Comparison of ENCODE assay signal across 14 cellular contexts in the genomic region with DNA sequence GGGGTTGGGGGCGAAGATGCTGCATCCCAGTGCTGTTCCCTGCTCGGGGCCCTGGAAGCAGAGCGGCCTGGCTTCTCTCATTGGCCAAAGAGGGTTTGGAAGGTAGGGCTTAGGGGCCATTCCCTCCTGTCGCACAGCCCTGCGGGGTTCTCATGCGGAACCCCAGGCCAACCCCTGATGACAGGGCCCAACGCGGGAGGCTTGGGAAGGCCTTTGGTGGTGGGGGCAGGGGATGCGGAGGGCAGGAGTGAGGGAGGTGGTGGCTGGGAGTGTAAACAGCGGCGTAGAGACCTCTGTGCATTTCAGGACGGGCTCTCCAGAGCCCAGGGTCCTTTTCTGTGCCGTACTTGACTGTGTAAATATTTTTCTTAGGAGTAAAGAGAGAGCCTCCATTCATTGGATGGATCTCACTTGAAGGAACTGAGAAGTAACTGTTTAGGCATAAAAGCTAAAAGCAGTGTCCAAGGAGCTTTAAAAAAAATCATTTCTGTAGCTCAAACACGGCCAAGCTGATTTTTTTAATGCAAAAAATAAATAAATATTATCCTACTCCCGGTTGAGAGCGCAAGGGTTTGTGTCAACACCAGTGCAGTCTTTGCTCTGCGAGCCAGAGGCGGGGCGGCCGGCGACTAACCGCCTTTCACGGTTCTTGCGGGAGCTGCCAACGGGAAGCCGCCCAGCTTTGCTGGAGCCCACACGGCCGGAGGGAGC.
"Had no signal": no experiment of that assay in that cellular context is flagged by ENCODE, and none has a peak within 500 bp of the region (broad histone marks: within the 10 kb centered on the region; RNA-seq: fewer than 3 reads in every experiment).

No MANE protein-coding gene starts in this region.

- H3K4me1 Mint-ChIP-seq: activated CD4-positive, alpha-beta memory T cell treated with anti-CD3 and anti-CD28 coated beads, Interleukin-2, amount 10 ng/mL, durations not matched to agents 7 days and 5 days; activated CD4-positive, alpha-beta T cell treated with anti-CD3 and anti-CD28 coated beads for 36 hours had no signal

- H3K4me3 ChIP-seq: psoas muscle had no signal

- H3K9me3 Mint-ChIP-seq: activated CD4-positive, alpha-beta memory T cell treated with anti-CD3 and anti-CD28 coated beads, Interleukin-2, amount 10 ng/mL, durations not matched to agents 7 days and 5 days; natural killer cell treated with Interleukin-12 subunit alpha and Interleukin-12 subunit beta and Interleukin-15 and Interleukin-18, amount 100 ng/mL, for 72 hours; stimulated activated naive CD8-positive, alpha-beta T cell treated with anti-CD3 and anti-CD28 coated beads, Interleukin-15, Interleukin-2, amounts not matched to agents 100 ng/mL and 50 ng/mL, for 24 hours had no signal

- H3K9me3 ChIP-seq: psoas muscle, SK-N-SH had no signal

- H3K27me3 Mint-ChIP-seq: activated CD4-positive, alpha-beta memory T cell treated with anti-CD3 and anti-CD28 coated beads, Interleukin-2, amount 10 ng/mL, durations not matched to agents 7 days and 5 days; activated CD4-positive, alpha-beta T cell treated with anti-CD3 and anti-CD28 coated beads for 36 hours; natural killer cell treated with Interleukin-12 subunit alpha and Interleukin-12 subunit beta and Interleukin-15 and Interleukin-18, amount 100 ng/mL, for 72 hours; stimulated activated naive CD8-positive, alpha-beta T cell treated with anti-CD3 and anti-CD28 coated beads, Interleukin-15, Interleukin-2, amounts not matched to agents 100 ng/mL and 50 ng/mL, for 24 hours had no signal

- H3K36me3 Mint-ChIP-seq: natural killer cell treated with Interleukin-12 subunit alpha and Interleukin-12 subunit beta and Interleukin-15 and Interleukin-18, amount 100 ng/mL, for 72 hours had no signal

- H3K27ac Mint-ChIP-seq: activated CD4-positive, alpha-beta memory T cell treated with anti-CD3 and anti-CD28 coated beads, Interleukin-2, amount 10 ng/mL, durations not matched to agents 7 days and 5 days; activated CD4-positive, alpha-beta T cell treated with anti-CD3 and anti-CD28 coated beads for 36 hours; natural killer cell treated with Interleukin-12 subunit alpha and Interleukin-12 subunit beta and Interleukin-15 and Interleukin-18, amount 100 ng/mL, for 72 hours; stimulated activated naive CD8-positive, alpha-beta T cell treated with anti-CD3 and anti-CD28 coated beads, Interleukin-15, Interleukin-2, amounts not matched to agents 100 ng/mL and 50 ng/mL, for 24 hours had no signal

- H3K27ac ChIP-seq: psoas muscle, VCaP had no signal

- ATAC-seq: activated CD4-positive, alpha-beta T cell treated with anti-CD3 and anti-CD28 coated beads for 36 hours; natural killer cell treated with Interleukin-12 subunit alpha and Interleukin-12 subunit beta and Interleukin-15 and Interleukin-18, amount 100 ng/mL, for 72 hours had no signal

- H3K4me3 Mint-ChIP-seq: activated CD4-positive, alpha-beta memory T cell treated with anti-CD3 and anti-CD28 coated beads, Interleukin-2, amount 10 ng/mL, durations not matched to agents 7 days and 5 days; activated CD4-positive, alpha-beta T cell treated with anti-CD3 and anti-CD28 coated beads for 36 hours; natural killer cell treated with Interleukin-12 subunit alpha and Interleukin-12 subunit beta and Interleukin-15 and Interleukin-18, amount 100 ng/mL, for 72 hours; stimulated activated naive CD8-positive, alpha-beta T cell treated with anti-CD3 and anti-CD28 coated beads, Interleukin-15, Interleukin-2, amounts not matched to agents 100 ng/mL and 50 ng/mL, for 24 hours had no signal

- H3K4me1 ChIP-seq: psoas muscle had no signal

- FAIRE-seq: frontal cortex had no signal

- DNase-seq: activated CD4-positive, alpha-beta memory T cell treated with anti-CD3 and anti-CD28 coated beads, Interleukin-2, amount 10 ng/mL, durations not matched to agents 7 days and 5 days; activated CD4-positive, alpha-beta T cell treated with anti-CD3 and anti-CD28 coated beads for 36 hours; activated CD8-positive, alpha-beta memory T cell treated with anti-CD3 and anti-CD28 coated beads, Interleukin-2, amount 50 U/mL, for 4 hours; cortex of kidney; effector CD8-positive, alpha-beta T cell; mammary epithelial cell; psoas muscle; SK-N-SH; stimulated activated CD4-positive, alpha-beta T cell treated with anti-CD3 and anti-CD28 coated beads, Interleukin-4, amount 100 ng/mL, for 1 hour; T-helper 1 cell had no signal
